In the genomic region with DNA sequence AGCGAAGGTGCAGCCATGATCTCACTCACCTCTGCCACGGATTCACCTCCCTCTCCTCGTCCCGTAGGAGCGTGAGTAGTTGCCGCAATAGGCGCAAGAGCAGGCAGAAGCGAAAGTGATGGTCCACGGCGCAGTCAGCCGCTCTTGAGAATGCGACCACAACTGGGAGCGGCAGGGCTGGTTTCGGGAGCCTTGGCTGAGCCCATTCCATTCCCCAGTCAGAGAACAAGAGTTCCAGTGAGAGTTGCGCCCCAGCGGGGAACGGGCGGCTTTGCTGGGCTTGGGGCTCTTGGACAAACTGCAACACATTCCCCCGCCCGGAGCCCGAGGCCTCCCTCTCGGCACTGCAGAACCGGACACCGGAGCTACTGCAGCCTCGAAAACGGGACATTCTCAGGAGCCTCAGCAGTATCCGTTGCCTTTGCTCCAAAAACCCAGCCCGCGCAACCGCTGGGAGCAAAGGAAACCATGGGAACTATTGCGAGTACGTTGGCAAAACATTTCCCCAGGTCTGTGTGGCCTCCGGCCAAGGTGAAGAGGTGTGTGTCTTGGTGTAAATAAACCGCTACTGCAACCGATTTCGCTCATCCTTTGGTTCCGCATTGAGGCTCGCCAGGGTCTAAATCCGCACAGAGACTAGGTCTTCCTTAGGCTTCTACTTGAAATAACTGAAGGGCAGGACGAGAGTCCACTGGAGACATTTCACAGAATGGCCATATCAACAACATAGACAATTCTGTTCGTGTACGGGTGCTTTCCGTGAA, we compare ENCODE assay signal across 8 cellular contexts. TPM values are rescaled to one million over a fixed set of nuclear protein-coding genes. Genes with fewer than 3 reads are reported as not detected.
DNase-seq lines count a peak whose midpoint lies in the region; ATAC-seq and TF ChIP-seq lines count a peak whose summit lies in the region.

No MANE protein-coding gene starts in this region.

- H3K4me1 ChIP-seq in PC-9 (replicated peaks; ENCODE audit: insufficient read depth) (peaks cover 17% of the 10 kb centered on the region), stomach smooth muscle (ENCODE audit: control insufficient read depth, insufficient read depth, low read length) (peaks cover 7% of the 10 kb centered on the region)

- H3K9ac ChIP-seq in stomach smooth muscle (ENCODE audit: low read length in 2 of 2) = peak overlapping the region; percentile 79 to 87

- H3K27ac ChIP-seq in PC-9 = peak overlapping the region; percentile 90
- H3K27ac ChIP-seq in stomach smooth muscle (ENCODE audit: low read length) = peak overlapping the region; percentile 80

- H3K9me2 ChIP-seq in PC-9 (ENCODE audit: insufficient read depth) = no peaks in the 10 kb centered on the region

- TF ChIP-seq CTCF in PC-9 (conservative IDR thresholded peaks at IDR 0.05) (no peak), fibroblast of mammary gland (conservative IDR thresholded peaks at IDR 0.05; ENCODE audit: control insufficient read depth, insufficient read depth, low read depth, low read length) (no peak)

- CTCF ChIA-PET in PC-9 (lab: Charles Lee) = no interaction called here

- H3K27ac Mint-ChIP-seq in activated T-helper 1 cell treated with anti-CD3 and anti-CD28 coated beads, Interleukin-12 subunit alpha, Interleukin-12 subunit beta, Interleukin-2, Interleukin-4 antibody, amounts not matched to agents 30 ng/mL and 10 ng/mL and 1 ng/mL, durations not matched to agents 14 hours and 24 hours and 36 hours = peak overlapping the region; percentile 63
- peak overlapping the region; percentile 90 to 98 (median 95) for H3K27ac Mint-ChIP-seq in naive thymus-derived CD8-positive, alpha-beta T cell

- H3K27me3 Mint-ChIP-seq in activated T-helper 1 cell treated with anti-CD3 and anti-CD28 coated beads, Interleukin-12 subunit alpha, Interleukin-12 subunit beta, Interleukin-2, Interleukin-4 antibody, amounts not matched to agents 30 ng/mL and 10 ng/mL and 1 ng/mL, durations not matched to agents 14 hours and 24 hours and 36 hours (ENCODE audit: insufficient read depth) = no peaks in the 10 kb centered on the region
- no peaks in the 10 kb centered on the region for H3K27me3 Mint-ChIP-seq in naive thymus-derived CD8-positive, alpha-beta T cell

- H3K36me3 ChIP-seq in PC-9 (ENCODE audit: low read depth) (no peaks in the 10 kb centered on the region), stomach smooth muscle (ENCODE audit: control insufficient read depth in 2 of 2, insufficient read depth in 2 of 2, low read length in 2 of 2) (no peaks in the 10 kb centered on the region)

- no peaks in the 10 kb centered on the region for H3K36me3 Mint-ChIP-seq in activated T-helper 1 cell treated with anti-CD3 and anti-CD28 coated beads, Interleukin-12 subunit alpha, Interleukin-12 subunit beta, Interleukin-2, Interleukin-4 antibody, amounts not matched to agents 30 ng/mL and 10 ng/mL and 1 ng/mL, durations not matched to agents 14 hours and 24 hours and 36 hours (ENCODE audit: low read depth)
- peaks cover 0 to 6% (median 2%) of the 10 kb centered on the region in 3 donors for H3K36me3 Mint-ChIP-seq in naive thymus-derived CD8-positive, alpha-beta T cell

- ATAC-seq in GM21529 (IDR thresholded peaks at IDR 0.05; ENCODE audit: unreplicated experiment) = peak; percentile 77
- peak; percentile 84 to 87 for ATAC-seq in naive thymus-derived CD8-positive, alpha-beta T cell

- H3K9me3 ChIP-seq in PC-9 (ENCODE audit: insufficient read depth, low read depth) (no peaks in the 10 kb centered on the region), stomach smooth muscle (ENCODE audit: control insufficient read depth in 2 of 2, low read length in 2 of 2) (no peaks in the 10 kb centered on the region)

- peak overlapping the region; percentile 98 for H3K4me3 Mint-ChIP-seq in activated T-helper 1 cell treated with anti-CD3 and anti-CD28 coated beads, Interleukin-12 subunit alpha, Interleukin-12 subunit beta, Interleukin-2, Interleukin-4 antibody, amounts not matched to agents 30 ng/mL and 10 ng/mL and 1 ng/mL, durations not matched to agents 14 hours and 24 hours and 36 hours
- H3K4me3 Mint-ChIP-seq in naive thymus-derived CD8-positive, alpha-beta T cell = peak overlapping the region; percentile 93 to 99 (median 97)

- peak overlapping the region; percentile 96 for H2AFZ ChIP-seq in PC-9

- peaks cover 20% of the 10 kb centered on the region for H3K4me1 Mint-ChIP-seq in activated T-helper 1 cell treated with anti-CD3 and anti-CD28 coated beads, Interleukin-12 subunit alpha, Interleukin-12 subunit beta, Interleukin-2, Interleukin-4 antibody, amounts not matched to agents 30 ng/mL and 10 ng/mL and 1 ng/mL, durations not matched to agents 14 hours and 24 hours and 36 hours (ENCODE audit: low read depth)
- H3K4me1 Mint-ChIP-seq in naive thymus-derived CD8-positive, alpha-beta T cell = peaks cover 5 to 24% (median 20%) of the 10 kb centered on the region in 4 donors

- peak overlapping the region; percentile 64 for H3K4me3 ChIP-seq in PC-9
- peak overlapping the region; percentile 69 for H3K4me3 ChIP-seq in fibroblast of mammary gland (ENCODE audit: control insufficient read depth, low read depth, low read length)
- peak overlapping the region; percentile 83 to 86 for H3K4me3 ChIP-seq in stomach smooth muscle (ENCODE audit: low read length in 2 of 2)

- no peaks in the 10 kb centered on the region for H4K20me1 ChIP-seq in PC-9 (ENCODE audit: insufficient read depth)

- POLR2A ChIA-PET in PC-9 (lab: Charles Lee; ENCODE audit: unreplicated experiment) = no interaction called here
- POLR2A ChIA-PET in naive thymus-derived CD8-positive, alpha-beta T cell (lab: Charles Lee) = no interaction called here

- DNase-seq in DMS114 treated with DMSO at 0.1 percent for 48 hours (lab: John Stamatoyannopoulos, UW; ENCODE audit: unreplicated experiment) (peak; percentile 4), HuH-7.5 (ENCODE audit: low spot score) (peak; percentile 27), PC-9 (peak; percentile 81 to 85), fibroblast of mammary gland (ENCODE audit: low read depth) (peak; percentile 87)
- DNase-seq in activated T-helper 1 cell treated with anti-CD3 and anti-CD28 coated beads, Interleukin-12 subunit alpha, Interleukin-12 subunit beta, Interleukin-2, Interleukin-4 antibody, amounts not matched to agents 30 ng/mL and 10 ng/mL and 1 ng/mL, durations not matched to agents 14 hours and 24 hours and 36 hours (ENCODE audit: low spot score) = peak; percentile 20
- DNase-seq in naive thymus-derived CD8-positive, alpha-beta T cell = peak; percentile 16 to 77 (median 58)

- H3F3A ChIP-seq in PC-9 (ENCODE audit: insufficient read depth, low read depth) = peaks cover 12% of the 10 kb centered on the region; the same call in 1 of the 2 replicates

- peaks cover 28% of the 10 kb centered on the region for H3K79me2 ChIP-seq in PC-9 (ENCODE audit: low read depth)

- BruUV-seq in PC-9 (replicated peaks; lab: Mats Ljungman, UMichigan) = TSS peak; percentile 34

- peak overlapping the region; percentile 98 for H3K4me2 ChIP-seq in PC-9

- intact Hi-C loops in PC-9 (cut with micrococcal nuclease; ENCODE audit: unreplicated experiment) = no loop called here
- intact Hi-C loops in activated T-helper 1 cell treated with anti-CD3 and anti-CD28 coated beads, Interleukin-12 subunit alpha, Interleukin-12 subunit beta, Interleukin-2, Interleukin-4 antibody, amounts not matched to agents 30 ng/mL and 10 ng/mL and 1 ng/mL, durations not matched to agents 14 hours and 24 hours and 36 hours (cut with micrococcal nuclease) = loop anchor here (2.0 kb wide), 1 partner anchor 302 kb away; a partner anchor contains a TSS

- H3K9me3 Mint-ChIP-seq in activated T-helper 1 cell treated with anti-CD3 and anti-CD28 coated beads, Interleukin-12 subunit alpha, Interleukin-12 subunit beta, Interleukin-2, Interleukin-4 antibody, amounts not matched to agents 30 ng/mL and 10 ng/mL and 1 ng/mL, durations not matched to agents 14 hours and 24 hours and 36 hours = no peaks in the 10 kb centered on the region
- H3K9me3 Mint-ChIP-seq in naive thymus-derived CD8-positive, alpha-beta T cell = peaks cover 0 to 3% (median 0%) of the 10 kb centered on the region in 9 donors

- no peaks in the 10 kb centered on the region for H3K27me3 ChIP-seq in PC-9 (ENCODE audit: insufficient read depth, low read depth)
- H3K27me3 ChIP-seq in stomach smooth muscle (ENCODE audit: control insufficient read depth in 1 of 2, insufficient read depth in 2 of 2, low read length in 2 of 2) = no peaks in the 10 kb centered on the region

RNA-seq across cellular contexts. Expression of a gene that starts 5.7 kb away (rescaled TPM):
- total RNA-seq in PC-9 (2021) = 19.1 and 29.0 TPM in 2 replicates
- 13.0 and 13.4 TPM in 2 replicates for total RNA-seq in activated T-helper 1 cell treated with anti-CD3 and anti-CD28 coated beads, Interleukin-12 subunit alpha, Interleukin-12 subunit beta, Interleukin-2, Interleukin-4 antibody, amounts not matched to agents 30 ng/mL and 10 ng/mL and 1 ng/mL, durations not matched to agents 14 hours and 24 hours and 36 hours
- total RNA-seq in naive thymus-derived CD8-positive, alpha-beta T cell = 10 to 100 TPM; 32.4 to 34.4 TPM
- 10 to 100 TPM in 2 of 3 donors, 1 to 10 TPM in 1; 9.6 to 14.3 (median 13.6) TPM for polyA plus RNA-seq in naive thymus-derived CD8-positive, alpha-beta T cell

Comparison
In these comparisons a context has a peak if more than half of its experiments do, and no peak if none do; other contexts are left out.
1. Peak in every context shown above with its lines: DNase-seq, ATAC-seq, H3K4me3 ChIP-seq and H3K27ac ChIP-seq.
2. DNase-seq: peak in every context shown above with its lines; median percentile 87 in fibroblast of mammary gland; 83 in PC-9; 58 in naive thymus-derived CD8-positive, alpha-beta T cell; 27 in HuH-7.5; 20 in activated T-helper 1 cell treated with anti-CD3 and anti-CD28 coated beads, Interleukin-12 subunit alpha, Interleukin-12 subunit beta, Interleukin-2, Interleukin-4 antibody, amounts not matched to agents 30 ng/mL and 10 ng/mL and 1 ng/mL, durations not matched to agents 14 hours and 24 hours and 36 hours; 4 in DMS114 treated with DMSO at 0.1 percent for 48 hours.